Comparison of ENCODE assay signal across 18 cellular contexts in the genomic region with DNA sequence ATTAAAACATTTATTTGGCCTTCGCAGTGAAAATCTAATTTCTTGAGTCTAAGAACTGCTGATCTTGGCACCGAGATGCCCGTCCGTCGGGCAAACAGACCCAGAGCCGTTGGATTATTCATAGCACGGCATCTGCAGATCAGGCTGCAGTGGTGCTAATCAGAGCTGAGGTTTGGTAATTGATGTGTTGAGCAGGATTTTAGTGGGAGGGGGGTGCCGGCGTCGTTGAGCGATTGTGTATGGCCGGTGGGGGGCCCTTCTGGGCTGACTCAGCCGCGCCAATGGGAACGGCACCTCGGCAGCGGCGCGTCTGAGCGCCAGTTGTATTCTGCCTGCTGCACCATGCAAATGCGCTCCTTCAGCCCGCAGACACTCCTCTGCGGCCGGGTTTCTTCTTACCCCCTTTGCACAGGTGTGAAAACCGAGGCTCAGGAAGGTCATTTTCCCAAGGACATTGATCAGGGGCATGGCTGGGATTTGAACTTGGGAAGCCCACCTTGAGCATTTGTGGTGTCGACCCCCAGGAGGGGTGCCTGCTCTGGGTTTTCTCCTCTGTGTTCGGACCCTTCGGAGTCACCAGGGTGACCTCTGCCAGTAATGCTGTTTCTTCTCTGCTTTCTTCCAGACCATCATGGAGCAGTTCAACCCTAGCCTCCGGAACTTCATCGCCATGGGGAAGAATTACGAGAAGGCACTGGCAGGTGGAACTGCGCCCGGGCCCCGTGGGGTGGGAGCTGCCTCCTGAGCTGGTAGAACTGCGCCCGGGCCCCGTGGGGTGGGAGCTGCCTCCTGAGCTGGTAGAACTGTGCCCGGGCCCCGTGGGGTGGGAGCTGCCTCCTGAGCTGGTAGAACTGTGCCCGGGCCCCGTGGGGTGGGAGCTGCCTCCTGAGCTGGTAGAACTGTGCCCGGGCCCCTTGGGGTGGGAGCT. TPM values are rescaled to one million over a fixed set of nuclear protein-coding genes. Genes with fewer than 3 reads are reported as not detected.
DNase-seq lines count a peak whose midpoint lies in the region; ATAC-seq, FAIRE-seq and TF ChIP-seq lines count a peak whose summit lies in the region.
"Had no signal": no experiment of that assay in that cellular context is flagged by ENCODE, and none has a peak within 500 bp of the region (broad histone marks: within the 10 kb centered on the region; RNA-seq: fewer than 3 reads in every experiment).

No MANE protein-coding gene starts in this region.

- H3K4me3 ChIP-seq in WERI-Rb-1 (ENCODE audit: low read depth, low read length): peak overlapping the region; percentile 18
- H3K4me3 ChIP-seq in keratinocyte (ENCODE audit: control insufficient read depth in 2 of 3, extremely low read depth in 1 of 3, insufficient read depth in 2 of 3, low read depth in 1 of 3, low read length in 3 of 3): peak overlapping the region in 2 of 3 experiments; percentile 19 to 35
- H3K4me3 ChIP-seq in suprapubic skin: peak overlapping the region; percentile 9
- H3K4me3 ChIP-seq: GM12878, mucosa of descending colon, tibial artery had no signal

- TF ChIP-seq POLR2A in suprapubic skin (IDR thresholded peaks at IDR 0.05): no peak

- peaks cover 67% of the 10 kb centered on the region for H3K79me2 ChIP-seq in keratinocyte (ENCODE audit: control insufficient read depth, insufficient read depth, low read length)

- TF ChIP-seq EP300 in suprapubic skin (IDR thresholded peaks at IDR 0.05): no peak

- H3K4me2 ChIP-seq in keratinocyte (ENCODE audit: control insufficient read depth, extremely low read depth, insufficient read depth, low read depth, low read length): peak overlapping the region; percentile 65

- no peak for ATAC-seq in GM18907 (IDR thresholded peaks at IDR 0.05; ENCODE audit: unreplicated experiment)
- no peak for ATAC-seq in GM21723 (IDR thresholded peaks at IDR 0.05; ENCODE audit: unreplicated experiment)
- ATAC-seq: activated CD8-positive, alpha-beta T cell treated with anti-CD3 and anti-CD28 coated beads, Interleukin-2, amount 10 ng/mL, durations not matched to agents 7 days and 5 days; effector memory CD8-positive, alpha-beta T cell; GM12878; mucosa of descending colon had no signal

- WGBS in suprapubic skin: 59% methylated on average over 28 of the region's 42 CpGs

- dilution Hi-C loops in keratinocyte (cut with MboI; ENCODE audit: extremely low pct_ligation_motif_present, low sequenced_read_pairs): no loop called here

- no peak overlapping the region for H2AFZ ChIP-seq in keratinocyte (ENCODE audit: control insufficient read depth, low read length)

- H3K27me3 ChIP-seq in WERI-Rb-1 (ENCODE audit: insufficient read depth, low read depth, severe bottlenecking) (no peaks in the 10 kb centered on the region), keratinocyte (ENCODE audit: control insufficient read depth, extremely low read depth, insufficient read depth, low read length) (no peaks in the 10 kb centered on the region), suprapubic skin (no peaks in the 10 kb centered on the region)
- H3K27me3 ChIP-seq: ascending aorta had no signal

- peaks cover 3% of the 10 kb centered on the region for H4K20me1 ChIP-seq in keratinocyte (ENCODE audit: control insufficient read depth, extremely low read depth, insufficient read depth, low read length)

- H3K36me3 ChIP-seq in WERI-Rb-1 (peaks cover 29% of the 10 kb centered on the region), keratinocyte (ENCODE audit: control insufficient read depth in 2 of 2, extremely low read depth in 1 of 2, insufficient read depth in 2 of 2, low read length in 2 of 2) (peaks cover 7 to 21% of the 10 kb centered on the region in 2 experiments), suprapubic skin (peaks cover 6% of the 10 kb centered on the region)
- H3K36me3 ChIP-seq: ascending aorta, tibial artery had no signal

- H3K4me1 ChIP-seq in keratinocyte (ENCODE audit: control insufficient read depth, extremely low read depth, insufficient read depth, low read length) (peaks cover 89% of the 10 kb centered on the region), suprapubic skin (peaks cover 95% of the 10 kb centered on the region)
- H3K4me1 ChIP-seq: ascending aorta had no signal

- H3K9me3 ChIP-seq in WERI-Rb-1 (ENCODE audit: severe bottlenecking) (no peaks in the 10 kb centered on the region), keratinocyte (ENCODE audit: control insufficient read depth, low read depth, low read length) (no peaks in the 10 kb centered on the region), suprapubic skin (no peaks in the 10 kb centered on the region)
- H3K9me3 ChIP-seq: ascending aorta, mucosa of descending colon, tibial artery had no signal

- H3K9me1 ChIP-seq in keratinocyte (ENCODE audit: control insufficient read depth, extremely low read depth, insufficient read depth, low read length): peaks cover 8% of the 10 kb centered on the region

- TF ChIP-seq CTCF in WERI-Rb-1 (IDR thresholded peaks at IDR 0.05; ENCODE audit: low read depth, low read length): no peak
- TF ChIP-seq CTCF in keratinocyte (optimal IDR thresholded peaks at IDR 0.05 in 1 of 3, IDR thresholded peaks at IDR 0.05 in 1 of 3, conservative IDR thresholded peaks at IDR 0.05 in 1 of 3; ENCODE audit: extremely low read depth in 1 of 3, insufficient read depth in 2 of 3, low read length in 3 of 3): no peak
- no peak for TF ChIP-seq CTCF in suprapubic skin (IDR thresholded peaks at IDR 0.05)

- FAIRE-seq in keratinocyte (lab: Jason Lieb, UNC): no peak
- FAIRE-seq: GM12878, TTC549 had no signal

- DNase-seq in NCI-H2107 treated with DMSO at 0.1 percent for 48 hours (lab: John Stamatoyannopoulos, UW; ENCODE audit: unreplicated experiment) (peak; percentile 82), WERI-Rb-1 (peak; percentile 82), keratinocyte (ENCODE audit: low read depth, low spot score) (no peak), suprapubic skin (ENCODE audit: low spot score in 2 of 2) (no peak), activated T-cell treated with anti-CD3 and anti-CD28 coated beads for 4 hours (no peak)
- DNase-seq: activated CD8-positive, alpha-beta T cell treated with anti-CD3 and anti-CD28 coated beads, Interleukin-2, amount 10 ng/mL, durations not matched to agents 7 days and 5 days; effector memory CD8-positive, alpha-beta T cell; foreskin melanocyte; immature natural killer cell; mucosa of descending colon; NCI-H187 treated with DMSO at 0.1 percent for 48 hours; NK-92 treated with Interleukin-12 subunit alpha and Interleukin-12 subunit beta, amount 100 ng/mL, for 24 hours; tibial artery had no signal

- peak overlapping the region; percentile 87 for H3K27ac ChIP-seq in WERI-Rb-1
- H3K27ac ChIP-seq in keratinocyte (ENCODE audit: control insufficient read depth, insufficient read depth, low read length): peak overlapping the region; percentile 88
- H3K27ac ChIP-seq in suprapubic skin: peak overlapping the region; percentile 66
- H3K27ac ChIP-seq: ascending aorta, tibial artery had no signal

- peak overlapping the region; percentile 75 for H3K9ac ChIP-seq in keratinocyte (ENCODE audit: control insufficient read depth, extremely low read depth, insufficient read depth, low read length)

RNA-seq across cellular contexts. Expression of gene BAIAP2, which starts 18.4 kb away (rescaled TPM):
- 48.9 to 74.4 TPM (median 56.7 TPM) in 3 replicates for polyA plus RNA-seq in keratinocyte
- 102 TPM for polyA plus RNA-seq in keratinocyte (2011; ENCODE audit: low read depth)
- 30.3 and 63.1 TPM in 2 replicates for polyA plus RNA-seq in keratinocyte (2011; cell fraction: cytosol; rRNA removed)
- polyA plus RNA-seq in keratinocyte (2011; cell fraction: nucleus; rRNA removed): 87.9 and 109 TPM in 2 replicates
- 66.3 and 124 TPM in 2 replicates for polyA plus RNA-seq in keratinocyte (2012; ENCODE audit: low replicate concordance)
- 44.6 to 102 TPM (median 54.9 TPM) in 3 replicates for polyA minus RNA-seq in keratinocyte
- polyA minus RNA-seq in keratinocyte (2011; cell fraction: cytosol; rRNA and poly(A)+ RNA removed): 94.8 TPM
- polyA minus RNA-seq in keratinocyte (2011; cell fraction: nucleus; rRNA and poly(A)+ RNA removed): 66.4 and 99.6 TPM in 2 replicates
- 100 to 1,000 TPM; 214 to 283 (median 260) TPM for total RNA-seq in suprapubic skin

Comparison
In these comparisons a context has a peak if more than half of its experiments do, and no peak if none do; other contexts are left out.
1. DNase-seq: peak in NCI-H2107 treated with DMSO at 0.1 percent for 48 hours (single experiment) and WERI-Rb-1 (single experiment); none in keratinocyte (single experiment), suprapubic skin (0 of 2) and activated T-cell treated with anti-CD3 and anti-CD28 coated beads for 4 hours (single experiment).
2. Peak in every context shown above with its lines, with median percentiles within 50 percentile points of each other: H3K27ac ChIP-seq and H3K4me3 ChIP-seq.